In genomic region chr11:75524576-75525432, GRCh38 we compare ENCODE assay signal across 8 cellular contexts. TPM values are rescaled to one million over a fixed set of nuclear protein-coding genes. Genes with fewer than 3 reads are reported as not detected.
DNase-seq lines count a peak whose midpoint lies in the region; ATAC-seq and TF ChIP-seq lines count a peak whose summit lies in the region.

No MANE protein-coding gene starts in this region.

- no peaks in the 10 kb centered on the region; the same call in 1 of the 2 replicates for H3K27me3 ChIP-seq in GM06990 (replicated peaks; ENCODE audit: control insufficient read depth, insufficient read depth, low read length)

- H3K4me1 Mint-ChIP-seq in naive thymus-derived CD8-positive, alpha-beta T cell: peaks cover 16 to 29% (median 25%) of the 10 kb centered on the region in 4 donors

- TF ChIP-seq CTCF in GM06990 (IDR thresholded peaks at IDR 0.05; ENCODE audit: insufficient read depth, low read length, poor library complexity, severe bottlenecking): no peak

- H3K9me3 Mint-ChIP-seq in naive thymus-derived CD8-positive, alpha-beta T cell: no peaks in the 10 kb centered on the region

- H3K36me3 Mint-ChIP-seq in naive thymus-derived CD8-positive, alpha-beta T cell: no peaks in the 10 kb centered on the region

- peak overlapping the region; percentile 77 to 93 (median 84) for H3K4me3 Mint-ChIP-seq in naive thymus-derived CD8-positive, alpha-beta T cell

- POLR2A ChIA-PET in naive thymus-derived CD8-positive, alpha-beta T cell (lab: Charles Lee): interaction anchor here (0.7 to 1.4 kb wide), 5 partner anchors 49 to 142 kb away, joined by 3 to 6 read pairs (median 3); no protein-coding TSS in a partner anchor

- no peaks in the 10 kb centered on the region for H3K36me3 ChIP-seq in GM06990 (ENCODE audit: control insufficient read depth, insufficient read depth, low read length)

- H3K4me3 ChIP-seq in GM06990 (replicated peaks; ENCODE audit: low read depth, low read length): peak overlapping the region; percentile 75

- ATAC-seq in HG03342 (IDR thresholded peaks at IDR 0.05; ENCODE audit: unreplicated experiment) (peak; percentile 13), GM18867 (IDR thresholded peaks at IDR 0.05; ENCODE audit: unreplicated experiment) (no peak), GM21528 (IDR thresholded peaks at IDR 0.05; ENCODE audit: low FRiP score, unreplicated experiment) (no peak)
- ATAC-seq in naive thymus-derived CD8-positive, alpha-beta T cell: peak in 1 of 2 donors; percentile 36

- no peaks in the 10 kb centered on the region for H3K27me3 Mint-ChIP-seq in naive thymus-derived CD8-positive, alpha-beta T cell

- DNase-seq in GM06990 (ENCODE audit: extremely low read depth, insufficient read length) (no peak), UCSD-AML1 (lab: John Stamatoyannopoulos, UW; ENCODE audit: unreplicated experiment) (peak; percentile 32), NCI-H128 (lab: John Stamatoyannopoulos, UW; ENCODE audit: unreplicated experiment) (no peak)
- DNase-seq in effector CD8-positive, alpha-beta T cell (lab: John Stamatoyannopoulos, UW): peak; percentile 20
- peak in 8 of 10 donors; percentile 11 to 46 (median 36) for DNase-seq in naive thymus-derived CD8-positive, alpha-beta T cell

- H3K27ac Mint-ChIP-seq in naive thymus-derived CD8-positive, alpha-beta T cell: peak overlapping the region in 8 of 10 donors; percentile 37 to 82 (median 62)

RNA-seq across cellular contexts. Expression of gene GDPD5, which starts 0.9 kb away (rescaled TPM):
- 10 to 100 TPM; 13.1 to 13.4 TPM for total RNA-seq in naive thymus-derived CD8-positive, alpha-beta T cell
- polyA plus RNA-seq in naive thymus-derived CD8-positive, alpha-beta T cell: 1 to 10 TPM; 4.2 to 5.1 (median 4.3) TPM

RNA-seq across cellular contexts. Expression of gene SERPINH1, which starts 37.2 kb away (rescaled TPM):
- total RNA-seq in naive thymus-derived CD8-positive, alpha-beta T cell: 10 to 100 TPM; 10.1 to 11.6 TPM
- 1 to 10 TPM; 1.6 to 4.5 (median 2.8) TPM for polyA plus RNA-seq in naive thymus-derived CD8-positive, alpha-beta T cell

Comparison
In these comparisons a context has a peak if more than half of its experiments do, and no peak if none do; other contexts are left out.
1. DNase-seq: peak in UCSD-AML1 (single experiment), effector CD8-positive, alpha-beta T cell (single experiment) and naive thymus-derived CD8-positive, alpha-beta T cell (8 of 10); none in GM06990 (single experiment) and NCI-H128 (single experiment).